1 cellular context compared by ENCODE assay signal in the genomic region with DNA sequence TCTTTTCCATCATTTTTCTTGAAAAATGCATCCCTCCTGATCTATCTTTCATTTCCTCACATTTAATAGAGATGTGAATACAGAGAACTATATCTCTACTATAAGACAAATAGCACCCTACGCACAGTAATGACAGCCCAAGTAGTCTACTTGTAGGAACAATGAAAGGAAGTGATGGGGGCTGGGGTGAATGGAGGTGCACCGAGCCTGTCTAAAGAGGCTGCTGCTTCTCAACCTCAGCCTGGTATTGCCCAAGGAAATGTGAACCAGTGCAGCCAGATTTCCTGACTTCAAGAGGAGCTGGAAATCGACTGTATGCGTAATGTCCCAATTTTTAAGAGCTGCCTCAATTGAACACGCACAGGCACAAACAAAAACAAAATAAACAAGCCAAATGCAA.
TF ChIP-seq lines count a peak whose summit lies in the region.

No MANE protein-coding gene starts in this region.

TF ChIP-seq in A549, 52 proteins besides CTCF, POLR2A, EP300 and RAD21 (continued from another document):
- TF ChIP-seq KDM1A (IDR thresholded peaks at IDR 0.05; ENCODE audit: low read depth) = no peak
- no peak for TF ChIP-seq FOXS1 (CRISPR knock-in tag; IDR thresholded peaks at IDR 0.05)
- TF ChIP-seq BHLHE40 (IDR thresholded peaks at IDR 0.05; ENCODE audit: low read depth, low read length) = no peak
TF ChIP-seq in A549: peak in this region for 0.
